15 cellular contexts compared by ENCODE assay signal in genomic region chr9:119071636-119072035, GRCh38.
A peak's percentile ranks its signal among the peaks of the same experiment; 100 is the strongest.
DNase-seq lines count a peak whose midpoint lies in the region; ATAC-seq and TF ChIP-seq lines count a peak whose summit lies in the region.
"Had no signal": no experiment of that assay in that cellular context is flagged by ENCODE, and none has a peak within 500 bp of the region (broad histone marks: within the 10 kb centered on the region; RNA-seq: fewer than 3 reads in every experiment).

No MANE protein-coding gene starts in this region.

- ATAC-seq in HG03108 (IDR thresholded peaks at IDR 0.05; ENCODE audit: unreplicated experiment) = no peak
- no peak for ATAC-seq in HG03457 (IDR thresholded peaks at IDR 0.05; ENCODE audit: unreplicated experiment)
- ATAC-seq: K562 had no signal

- no peak overlapping the region for H3K4me3 ChIP-seq in AG10803 (ENCODE audit: low read length)
- H3K4me3 ChIP-seq: K562 had no signal

- TF ChIP-seq CTCF in AG10803 (conservative IDR thresholded peaks at IDR 0.05; ENCODE audit: low read length) = no peak

- DNase-seq in AG10803 (ENCODE audit: low read depth) (peak; percentile 6), GM03348 (ENCODE audit: low spot score) (peak; percentile 7), NCI-H69 (lab: John Stamatoyannopoulos, UW) (peak; percentile 84), kidney tubule cell (ENCODE audit: low spot score) (peak; percentile 17), HPDE6-E6E7 (ENCODE audit: extremely low spot score) (no peak), CD1c-positive myeloid dendritic cell (ENCODE audit: extremely low spot score) (no peak)
- DNase-seq: 8988T; C1 segment of cervical spinal cord; Caco-2; CD4-positive, alpha-beta memory T cell; GOT3; H9 had no signal

Comparison
In these comparisons a context has a peak if more than half of its experiments do, and no peak if none do; other contexts are left out.
1. DNase-seq: peak in AG10803 (single experiment), GM03348 (single experiment), NCI-H69 (single experiment) and kidney tubule cell (single experiment); none in HPDE6-E6E7 (single experiment) and CD1c-positive myeloid dendritic cell (single experiment).